12 cellular contexts compared by ENCODE assay signal in genomic region chr1:91440845-91441244, GRCh38. TPM values are rescaled to one million over a fixed set of nuclear protein-coding genes. Genes with fewer than 3 reads are reported as not detected.
DNase-seq lines count a peak whose midpoint lies in the region; TF ChIP-seq lines count a peak whose summit lies in the region.
"Had no signal": no experiment of that assay in that cellular context is flagged by ENCODE, and none has a peak within 500 bp of the region (broad histone marks: within the 10 kb centered on the region; RNA-seq: fewer than 3 reads in every experiment).

No MANE protein-coding gene starts in this region.

- no peak overlapping the region for H3K4me2 ChIP-seq in GM23248 (ENCODE audit: unreplicated experiment)

- intact Hi-C loops in sigmoid colon (cut with DNase I): no loop called here

- H4K20me1 ChIP-seq in GM23248 (ENCODE audit: insufficient read depth): no peaks in the 10 kb centered on the region

- no peaks in the 10 kb centered on the region for H3K9me2 ChIP-seq in GM23248 (ENCODE audit: insufficient read depth)

- H3K4me1 ChIP-seq in GM23248 (ENCODE audit: insufficient read depth) (no peaks in the 10 kb centered on the region), sigmoid colon (no peaks in the 10 kb centered on the region)

- in situ Hi-C loops in GM23248 (cut with MboI): no loop called here

- DNase-seq in AG20443 (ENCODE audit: low spot score) (peak; percentile 9), GM23248 (peak; percentile 19), OCI-M1 (lab: John Stamatoyannopoulos, UW) (peak; percentile 49), epithelial cell of proximal tubule (ENCODE audit: low read depth) (no peak), ecto neural progenitor cell (ENCODE audit: low spot score) (no peak), sigmoid colon (no peak)
- no peak for DNase-seq in activated naive CD4-positive, alpha-beta T cell treated with Interleukin-2 at 50 U/mL for 16 hours
- DNase-seq in central memory CD4-positive, alpha-beta T cell: no peak
- DNase-seq: activated gamma-delta T cell treated with Interleukin-2 at 50 U/mL for 16 hours, NCI-H2029 treated with DMSO at 0.1 percent for 48 hours had no signal

- WGBS in GM23248 (ENCODE audit: low coverage in 1 of 2, low lambda C conversion rate in 2 of 2, missing lambda C conversion rate in 2 of 2), 2 experiments: 50 to 54% methylated on average over 1 of the region's 1 CpG
- 81 to 93% methylated on average over 1 of the region's 1 CpG for WGBS in sigmoid colon, 2 donors

- H3K4me3 ChIP-seq in GM23248: no peak overlapping the region
- no peak overlapping the region for H3K4me3 ChIP-seq in epithelial cell of proximal tubule (ENCODE audit: low read depth, low read length)
- no peak overlapping the region for H3K4me3 ChIP-seq in sigmoid colon
- H3K4me3 ChIP-seq: lung, skin epidermis had no signal

- H3K27me3 ChIP-seq in GM23248 (replicated peaks; ENCODE audit: insufficient read depth) (peaks cover 4% of the 10 kb centered on the region; the same call in 1 of the 2 replicates), sigmoid colon (no peaks in the 10 kb centered on the region)

- TF ChIP-seq EP300 in sigmoid colon (IDR thresholded peaks at IDR 0.05): no peak

- H3K79me2 ChIP-seq in GM23248 (ENCODE audit: insufficient read depth): no peaks in the 10 kb centered on the region

- H2AFZ ChIP-seq in GM23248: no peak overlapping the region

- H3F3A ChIP-seq in GM23248 (ENCODE audit: insufficient read depth): no peaks in the 10 kb centered on the region

- TF ChIP-seq CTCF in epithelial cell of proximal tubule (conservative IDR thresholded peaks at IDR 0.05; ENCODE audit: low read depth, low read length): peak; percentile 47
- no peak for TF ChIP-seq CTCF in sigmoid colon (IDR thresholded peaks at IDR 0.05)

- no peak for TF ChIP-seq POLR2A in sigmoid colon (IDR thresholded peaks at IDR 0.05)

- H3K9ac ChIP-seq in GM23248: no peak overlapping the region

- no peaks in the 10 kb centered on the region for H3K9me3 ChIP-seq in GM23248 (ENCODE audit: low read depth)
- no peaks in the 10 kb centered on the region for H3K9me3 ChIP-seq in sigmoid colon

- H3K27ac ChIP-seq in GM23248 (no peak overlapping the region), sigmoid colon (no peak overlapping the region)
- H3K27ac ChIP-seq: skin epidermis had no signal

- H3K36me3 ChIP-seq in GM23248 (ENCODE audit: low read depth) (no peaks in the 10 kb centered on the region), sigmoid colon (no peaks in the 10 kb centered on the region)

RNA-seq across cellular contexts. Expression of gene HFM1, which starts 36.2 kb away (rescaled TPM):
- total RNA-seq in GM23248 (2014; rRNA removed; shearing (Covaris generic)): under 0.01 and 0.13 TPM in 2 replicates
- polyA plus RNA-seq in GM23248 (2016; fragmentation: Nextera tagmentation; extraction: Ambion mirVana) (not detected in 2 replicates), sigmoid colon (under 1 TPM in 1 of 3 donors, not detected in 2; 0.16 TPM)
- total RNA-seq in epithelial cell of proximal tubule (0.17 and 0.94 TPM in 2 replicates), sigmoid colon (1 to 10 TPM; 1.6 to 5.8 (median 3.7) TPM)

RNA-seq across cellular contexts. Expression of gene CDC7, which starts 59.8 kb away (rescaled TPM):
- total RNA-seq in GM23248 (2014; rRNA removed; shearing (Covaris generic)): 3.0 and 3.5 TPM in 2 replicates
- 3.7 and 4.7 TPM in 2 replicates for polyA plus RNA-seq in GM23248 (2016; fragmentation: Nextera tagmentation; extraction: Ambion mirVana)
- 12.3 and 12.4 TPM in 2 replicates for total RNA-seq in epithelial cell of proximal tubule
- 1 to 10 TPM in 3 of 4 donors, under 1 TPM in 1; 0.36 to 5.0 (median 2.1) TPM for total RNA-seq in sigmoid colon
- polyA plus RNA-seq in sigmoid colon: 1 to 10 TPM in 2 of 3 donors, under 1 TPM in 1; 0.60 to 5.1 (median 1.4) TPM

Comparison
In these comparisons a context has a peak if more than half of its experiments do, and no peak if none do; other contexts are left out.
1. DNase-seq: peak in AG20443 (single experiment), GM23248 (single experiment) and OCI-M1 (single experiment); none in epithelial cell of proximal tubule (single experiment), activated naive CD4-positive, alpha-beta T cell treated with Interleukin-2 at 50 U/mL for 16 hours (single experiment), central memory CD4-positive, alpha-beta T cell (single experiment), ecto neural progenitor cell (single experiment) and sigmoid colon (single experiment).